ENCODE assay signal across 16 cellular contexts in genomic region chr20:34180460-34181108, GRCh38.
A peak's percentile ranks its signal among the peaks of the same experiment; 100 is the strongest.
DNase-seq lines count a peak whose midpoint lies in the region; TF ChIP-seq lines count a peak whose summit lies in the region.
"Had no signal": no experiment of that assay in that cellular context is flagged by ENCODE, and none has a peak within 500 bp of the region (broad histone marks: within the 10 kb centered on the region; RNA-seq: fewer than 3 reads in every experiment).

No MANE protein-coding gene starts in this region.

- H3K4me1 ChIP-seq in stomach, result no peaks in the 10 kb centered on the region
- H3K4me1 ChIP-seq: SJCRH30 had no signal

- TF ChIP-seq EP300 in stomach (IDR thresholded peaks at IDR 0.05), result no peak

- 88 to 96% (median 92%) methylated on average over 14 of the region's 14 CpGs for WGBS in stomach, 5 donors

- H3K36me3 ChIP-seq in stomach, result no peaks in the 10 kb centered on the region
- H3K36me3 ChIP-seq: BE2C, SJCRH30, vagina had no signal

- TF ChIP-seq CTCF in epithelial cell of proximal tubule (conservative IDR thresholded peaks at IDR 0.05; ENCODE audit: low read depth, low read length), result no peak
- TF ChIP-seq CTCF in stomach (IDR thresholded peaks at IDR 0.05), result no peak

- DNase-seq in EL (peak; percentile 5), NCI-H1417 treated with DMSO at 0.1 percent for 48 hours (lab: John Stamatoyannopoulos, UW) (peak; percentile 61), epithelial cell of proximal tubule (ENCODE audit: low read depth) (peak; percentile 16), renal cortical epithelial cell (ENCODE audit: low read depth) (peak; percentile 81), T1000 (lab: John Stamatoyannopoulos, UW) (no peak), stomach (no peak)
- DNase-seq in activated CD8-positive, alpha-beta memory T cell treated with anti-CD3 and anti-CD28 coated beads, Interleukin-2, amount 50 U/mL, for 48 hours, result no peak
- DNase-seq: activated CD8-positive, alpha-beta memory T cell treated with anti-CD3 and anti-CD28 coated beads for 24 hours; BE2C; MM.1S; NCI-H2029; NCI-H510A treated with DMSO at 0.1 percent for 48 hours; occipital lobe; SJCRH30; T-helper 17 cell had no signal

- peaks cover 0 to 5% (median 0%) of the 10 kb centered on the region in 3 donors for H3K27me3 ChIP-seq in stomach
- H3K27me3 ChIP-seq: BE2C, vagina had no signal

- TF ChIP-seq POLR2A in stomach (IDR thresholded peaks at IDR 0.05), result no peak

- H3K27ac ChIP-seq in stomach, result no peak overlapping the region
- H3K27ac ChIP-seq: SJCRH30, vagina had no signal

- intact Hi-C loops in stomach (cut with DNase I; ENCODE audit: low total_unique reads), result no loop called here

- no peak overlapping the region for H3K4me3 ChIP-seq in epithelial cell of proximal tubule (ENCODE audit: low read depth, low read length)
- H3K4me3 ChIP-seq in stomach, result no peak overlapping the region
- H3K4me3 ChIP-seq: SJCRH30, vagina had no signal

- H3K9me3 ChIP-seq in stomach, result no peaks in the 10 kb centered on the region
- H3K9me3 ChIP-seq: BE2C, SJCRH30, vagina had no signal

Comparison
In these comparisons a context has a peak if more than half of its experiments do, and no peak if none do; other contexts are left out.
1. DNase-seq: peak in EL (single experiment), NCI-H1417 treated with DMSO at 0.1 percent for 48 hours (single experiment), epithelial cell of proximal tubule (single experiment) and renal cortical epithelial cell (single experiment); none in activated CD8-positive, alpha-beta memory T cell treated with anti-CD3 and anti-CD28 coated beads, Interleukin-2, amount 50 U/mL, for 48 hours (single experiment), T1000 (single experiment) and stomach (single experiment).